8 cellular contexts compared by ENCODE assay signal in the genomic region with DNA sequence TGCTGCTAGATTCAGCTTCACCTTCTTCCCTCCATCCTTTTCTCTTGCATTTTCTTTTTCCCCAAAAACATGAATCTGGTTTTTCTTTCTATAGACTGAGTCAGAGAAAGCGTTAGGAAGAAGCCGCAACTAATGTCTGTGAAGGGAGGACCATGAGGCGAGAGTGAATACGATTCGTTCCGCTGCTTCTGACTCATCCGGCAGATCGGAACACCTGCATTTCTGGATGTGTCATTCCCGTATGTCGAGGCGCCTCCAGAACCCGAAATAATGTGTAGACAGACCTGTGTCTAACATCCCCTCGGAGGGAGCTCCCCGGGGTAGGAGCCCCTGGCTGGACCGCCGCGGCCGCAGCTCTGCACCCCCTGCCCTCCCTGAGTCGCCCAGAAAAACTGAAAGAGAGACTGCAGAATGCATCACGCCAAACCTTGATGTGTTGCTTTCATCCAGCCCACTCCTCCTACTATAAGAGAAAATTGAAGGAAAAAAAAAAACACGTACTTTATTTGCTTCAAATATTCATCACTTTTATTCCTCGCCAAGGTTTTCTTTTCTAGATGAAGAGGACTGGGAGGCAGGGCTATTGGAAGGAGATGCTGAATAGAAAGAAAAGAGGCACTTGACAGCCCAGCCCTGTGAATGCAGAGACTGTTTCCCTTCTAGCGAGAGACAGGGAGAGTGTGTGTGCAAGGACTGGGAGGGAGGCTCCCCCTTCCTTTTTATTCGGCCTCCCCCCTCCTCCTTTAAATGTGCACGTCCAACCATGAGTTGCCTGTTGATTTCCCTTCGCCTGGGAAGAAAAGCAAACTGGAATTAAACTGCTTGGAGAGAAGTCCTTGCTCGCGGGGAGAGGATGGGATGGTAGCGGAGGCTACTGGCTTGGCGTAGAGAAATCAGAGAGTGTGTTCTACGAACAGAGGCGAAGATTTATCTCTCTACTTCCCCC. TPM values are rescaled to one million over a fixed set of nuclear protein-coding genes. Genes with fewer than 3 reads are reported as not detected.
DNase-seq lines count a peak whose midpoint lies in the region; ATAC-seq lines count a peak whose summit lies in the region.

No MANE protein-coding gene starts in this region.

- no peaks in the 10 kb centered on the region for H3K9me3 Mint-ChIP-seq in T-helper 2 cell treated with Interferon-gamma antibody and Interleukin-4, amounts not matched to agents 5 μg/mL and 100 μg/mL, for 36 hours

- H3K36me3 Mint-ChIP-seq in T-helper 2 cell treated with Interferon-gamma antibody and Interleukin-4, amounts not matched to agents 5 μg/mL and 100 μg/mL, for 36 hours (ENCODE audit: low read depth): peaks cover 2% of the 10 kb centered on the region

- ATAC-seq in esophagus mucosa: peak; percentile 27
- ATAC-seq in HG03571 (IDR thresholded peaks at IDR 0.05; ENCODE audit: unreplicated experiment): no peak
- no peak for ATAC-seq in HG03039 (IDR thresholded peaks at IDR 0.05; ENCODE audit: unreplicated experiment)
- ATAC-seq in sciatic nerve: no peak

- DNase-seq in NCI-H82 (lab: John Stamatoyannopoulos, UW): peak; percentile 58
- no peak for DNase-seq in NCI-H82 treated with DMSO at 0.1 percent for 48 hours (lab: John Stamatoyannopoulos, UW; ENCODE audit: unreplicated experiment)
- DNase-seq in T-helper 2 cell treated with Interferon-gamma antibody and Interleukin-4, amounts not matched to agents 5 μg/mL and 100 μg/mL, for 36 hours (ENCODE audit: low spot score): no peak
- peak; percentile 2 for DNase-seq in myocyte (ENCODE audit: low read depth)
- no peak for DNase-seq in sciatic nerve (ENCODE audit: low spot score)

- H3K27ac Mint-ChIP-seq in T-helper 2 cell treated with Interferon-gamma antibody and Interleukin-4, amounts not matched to agents 5 μg/mL and 100 μg/mL, for 36 hours: no peak overlapping the region

- intact Hi-C loops in sciatic nerve (cut with DNase I): no loop called here

- peak overlapping the region; percentile 80 for H3K4me3 Mint-ChIP-seq in T-helper 2 cell treated with Interferon-gamma antibody and Interleukin-4, amounts not matched to agents 5 μg/mL and 100 μg/mL, for 36 hours

- H3K27me3 Mint-ChIP-seq in T-helper 2 cell treated with Interferon-gamma antibody and Interleukin-4, amounts not matched to agents 5 μg/mL and 100 μg/mL, for 36 hours (ENCODE audit: low read depth): peaks cover 59% of the 10 kb centered on the region

- H3K4me1 Mint-ChIP-seq in T-helper 2 cell treated with Interferon-gamma antibody and Interleukin-4, amounts not matched to agents 5 μg/mL and 100 μg/mL, for 36 hours (ENCODE audit: low read depth): peaks cover 20% of the 10 kb centered on the region

RNA-seq across cellular contexts. Expression of a gene that starts 0.6 kb away (rescaled TPM):
- total RNA-seq in esophagus mucosa (2.1 TPM), myocyte (not detected in 2 replicates), sciatic nerve (8.0 TPM)
- not detected for polyA plus RNA-seq in myocyte (2012)

Comparison
In these comparisons a context has a peak if more than half of its experiments do, and no peak if none do; other contexts are left out.
1. DNase-seq: peak in NCI-H82 (single experiment) and myocyte (single experiment); none in NCI-H82 treated with DMSO at 0.1 percent for 48 hours (single experiment), T-helper 2 cell treated with Interferon-gamma antibody and Interleukin-4, amounts not matched to agents 5 μg/mL and 100 μg/mL, for 36 hours (single experiment) and sciatic nerve (single experiment).